ENCODE assay signal across 15 cellular contexts in the genomic region with DNA sequence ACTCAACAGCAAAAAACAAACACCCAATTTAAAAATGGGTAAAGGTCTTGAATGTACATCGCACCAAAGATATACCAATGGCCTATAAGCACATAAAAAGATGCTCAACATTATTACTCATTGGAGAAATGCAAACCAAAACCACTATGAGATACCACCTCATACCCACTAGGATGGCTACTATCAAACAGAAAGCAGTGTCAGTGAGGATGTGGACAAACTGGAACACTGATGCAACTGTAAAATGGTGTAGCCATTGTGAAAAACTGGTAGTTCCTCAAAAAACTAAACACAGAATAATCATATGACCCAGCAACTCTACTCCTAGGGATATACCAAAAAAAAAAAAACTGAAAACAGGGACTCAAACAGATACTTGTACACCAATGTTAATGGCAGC. TPM values are rescaled to one million over a fixed set of nuclear protein-coding genes. Genes with fewer than 3 reads are reported as not detected.
DNase-seq lines count a peak whose midpoint lies in the region; ATAC-seq, FAIRE-seq and TF ChIP-seq lines count a peak whose summit lies in the region.
"Had no signal": no experiment of that assay in that cellular context is flagged by ENCODE, and none has a peak within 500 bp of the region (broad histone marks: within the 10 kb centered on the region; RNA-seq: fewer than 3 reads in every experiment).

No MANE protein-coding gene starts in this region.

- peaks cover 7% of the 10 kb centered on the region for H3K36me3 Mint-ChIP-seq in activated CD4-positive, alpha-beta T cell treated with anti-CD3 and anti-CD28 coated beads for 36 hours (ENCODE audit: low read depth)
- peaks cover 9% of the 10 kb centered on the region for H3K36me3 Mint-ChIP-seq in activated CD8-positive, alpha-beta T cell treated with anti-CD3 and anti-CD28 coated beads for 36 hours (ENCODE audit: low read depth)

- TF ChIP-seq CTCF in activated CD8-positive, alpha-beta T cell treated with anti-CD3 and anti-CD28 coated beads for 36 hours (IDR thresholded peaks at IDR 0.05) = no peak
- TF ChIP-seq CTCF in D721Med (IDR thresholded peaks at IDR 0.05; ENCODE audit: insufficient read depth, missing control alignments) = no peak

- peak; percentile 84 for ATAC-seq in activated CD4-positive, alpha-beta T cell treated with anti-CD3 and anti-CD28 coated beads for 36 hours
- ATAC-seq in HG03175 (IDR thresholded peaks at IDR 0.05; ENCODE audit: unreplicated experiment) = peak; percentile 51
- ATAC-seq in activated CD8-positive, alpha-beta T cell treated with anti-CD3 and anti-CD28 coated beads for 36 hours = peak; percentile 80
- ATAC-seq: sciatic nerve had no signal

- CTCF ChIA-PET in activated CD4-positive, alpha-beta T cell treated with anti-CD3 and anti-CD28 coated beads for 36 hours (lab: Charles Lee) = interaction anchor here (1.0 kb wide), 3 partner anchors 10 to 293 kb away, joined by 3 to 4 read pairs (median 4); no protein-coding TSS in a partner anchor
- CTCF ChIA-PET in activated CD8-positive, alpha-beta T cell treated with anti-CD3 and anti-CD28 coated beads for 36 hours (lab: Charles Lee) = interaction anchor here (1.0 to 1.2 kb wide), 3 partner anchors 25 to 27 kb away, joined by 3 read pairs; no protein-coding TSS in a partner anchor

- H3K4me3 Mint-ChIP-seq in activated CD4-positive, alpha-beta T cell treated with anti-CD3 and anti-CD28 coated beads for 36 hours = no peak overlapping the region
- no peak overlapping the region for H3K4me3 Mint-ChIP-seq in activated CD8-positive, alpha-beta T cell treated with anti-CD3 and anti-CD28 coated beads for 36 hours
- H3K4me3 Mint-ChIP-seq: mesothelial cell of epicardium had no signal

- H3K27me3 Mint-ChIP-seq in activated CD4-positive, alpha-beta T cell treated with anti-CD3 and anti-CD28 coated beads for 36 hours = no peaks in the 10 kb centered on the region
- H3K27me3 Mint-ChIP-seq in activated CD8-positive, alpha-beta T cell treated with anti-CD3 and anti-CD28 coated beads for 36 hours = no peaks in the 10 kb centered on the region
- H3K27me3 Mint-ChIP-seq: IgD-negative memory B cell had no signal

- no peak for DNase-seq in activated CD4-positive, alpha-beta T cell treated with anti-CD3 and anti-CD28 coated beads for 36 hours
- DNase-seq in activated CD4-positive, alpha-beta T cell treated with anti-CD3 and anti-CD28 coated beads for 48 hours = no peak
- no peak for DNase-seq in activated CD8-positive, alpha-beta T cell treated with anti-CD3 and anti-CD28 coated beads for 36 hours
- DNase-seq in pons (ENCODE audit: low spot score) (peak; percentile 42), amygdala (lab: John Stamatoyannopoulos, UW) (no peak), D721Med (ENCODE audit: insufficient read length, low spot score) (no peak), NCI-H2029 (lab: John Stamatoyannopoulos, UW) (no peak)
- DNase-seq: dermis blood vessel endothelial cell, head of caudate nucleus, NCI-H524 had no signal

- peaks cover 78% of the 10 kb centered on the region for H3K4me1 Mint-ChIP-seq in activated CD4-positive, alpha-beta T cell treated with anti-CD3 and anti-CD28 coated beads for 36 hours
- H3K4me1 Mint-ChIP-seq in activated CD8-positive, alpha-beta T cell treated with anti-CD3 and anti-CD28 coated beads for 36 hours (ENCODE audit: low read depth) = peaks cover 67% of the 10 kb centered on the region

- peak overlapping the region; percentile 64 for H3K27ac Mint-ChIP-seq in activated CD4-positive, alpha-beta T cell treated with anti-CD3 and anti-CD28 coated beads for 36 hours
- H3K27ac Mint-ChIP-seq in activated CD8-positive, alpha-beta T cell treated with anti-CD3 and anti-CD28 coated beads for 36 hours = peak overlapping the region; percentile 77
- H3K27ac Mint-ChIP-seq: IgD-negative memory B cell, mesothelial cell of epicardium had no signal

- POLR2A ChIA-PET in activated CD4-positive, alpha-beta T cell treated with anti-CD3 and anti-CD28 coated beads for 36 hours (lab: Charles Lee) = no interaction called here
- POLR2A ChIA-PET in activated CD8-positive, alpha-beta T cell treated with anti-CD3 and anti-CD28 coated beads for 36 hours (lab: Charles Lee) = no interaction called here

- intact Hi-C loops in activated CD4-positive, alpha-beta T cell treated with anti-CD3 and anti-CD28 coated beads for 36 hours (cut with DNase I, micrococcal nuclease) = loop anchor here in 1 of 2 experiments (2.0 kb wide), 1 partner anchor 18 kb away; no protein-coding TSS in a partner anchor
- intact Hi-C loops in activated CD8-positive, alpha-beta T cell treated with anti-CD3 and anti-CD28 coated beads for 36 hours (cut with micrococcal nuclease) = no loop called here

- no peak for FAIRE-seq in D721Med (lab: Jason Lieb, UNC)
- FAIRE-seq: G401.6 had no signal

- H3K9me3 Mint-ChIP-seq in activated CD4-positive, alpha-beta T cell treated with anti-CD3 and anti-CD28 coated beads for 36 hours (ENCODE audit: low read depth) = peaks cover 3% of the 10 kb centered on the region
- H3K9me3 Mint-ChIP-seq in activated CD8-positive, alpha-beta T cell treated with anti-CD3 and anti-CD28 coated beads for 36 hours = no peaks in the 10 kb centered on the region
- H3K9me3 Mint-ChIP-seq: IgD-negative memory B cell had no signal

RNA-seq across cellular contexts. Expression of gene CDK17, which starts 49.3 kb away (rescaled TPM):
- total RNA-seq in activated CD4-positive, alpha-beta T cell treated with anti-CD3 and anti-CD28 coated beads for 36 hours = 10 to 100 TPM; 38.0 to 39.4 TPM
- total RNA-seq in activated CD8-positive, alpha-beta T cell treated with anti-CD3 and anti-CD28 coated beads for 36 hours = 10 to 100 TPM; 28.4 to 29.0 TPM
